ENCODE assay signal across 22 cellular contexts in the genomic region with DNA sequence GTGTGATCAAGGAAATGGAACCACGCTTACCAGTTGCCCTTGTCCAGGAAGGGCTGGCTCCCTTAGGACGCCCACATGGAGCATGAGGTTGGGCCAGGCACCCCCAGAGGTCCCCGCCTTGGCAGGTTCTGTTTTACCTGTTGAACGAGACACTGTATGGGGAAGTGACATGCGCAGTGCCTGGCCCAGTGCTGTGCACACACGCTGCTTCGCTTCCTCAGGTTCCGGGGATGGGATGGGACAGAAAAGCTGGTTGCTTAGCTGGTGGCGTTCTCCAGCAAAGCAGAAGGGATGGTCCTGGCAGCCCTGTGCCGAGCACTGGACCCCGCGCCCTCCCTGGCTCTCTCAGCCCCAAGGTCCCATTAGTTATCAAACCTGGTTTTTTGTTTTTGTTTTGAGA.
"Had no signal": no experiment of that assay in that cellular context is flagged by ENCODE, and none has a peak within 500 bp of the region (broad histone marks: within the 10 kb centered on the region; RNA-seq: fewer than 3 reads in every experiment).

No MANE protein-coding gene starts in this region.

- H3K4me3 ChIP-seq: ascending aorta, cardiac muscle cell, Peyer's patch had no signal

- H3K9me3 Mint-ChIP-seq: activated CD4-positive, alpha-beta memory T cell treated with anti-CD3 and anti-CD28 coated beads for 36 hours; activated CD4-positive, alpha-beta T cell treated with anti-CD3 and anti-CD28 coated beads, Interleukin-2, amount 10 ng/mL, durations not matched to agents 7 days and 5 days had no signal

- H3K27me3 Mint-ChIP-seq: activated CD4-positive, alpha-beta memory T cell treated with anti-CD3 and anti-CD28 coated beads for 36 hours; activated CD4-positive, alpha-beta T cell treated with anti-CD3 and anti-CD28 coated beads, Interleukin-2, amount 10 ng/mL, durations not matched to agents 7 days and 5 days; T-helper 17 cell had no signal

- ATAC-seq: T-helper 17 cell had no signal

- DNase-seq: activated CD4-positive, alpha-beta memory T cell treated with anti-CD3 and anti-CD28 coated beads for 36 hours; activated CD4-positive, alpha-beta T cell treated with anti-CD3 and anti-CD28 coated beads, Interleukin-2, amount 10 ng/mL, durations not matched to agents 7 days and 5 days; activated CD4-positive, CD25-positive, alpha-beta regulatory T cell; activated naive CD4-positive, alpha-beta T cell treated with anti-CD3 and anti-CD28 coated beads, Interleukin-2, amount 50 U/mL, for 16 hours; activated T-cell treated with anti-CD3 and anti-CD28 coated beads for 4 hours; amniotic stem cell; brain microvascular endothelial cell; cerebellar nuclear complex; Kasumi-1; KBM-7; NCI-H1105 treated with DMSO at 0.1 percent for 48 hours; NCI-H1436 treated with DMSO at 0.1 percent for 48 hours; NCI-H187; NCI-H2081; NCI-H446; Peyer's patch; SHP77 treated with DMSO at 0.1 percent for 48 hours; T-helper 17 cell had no signal

- H3K27me3 ChIP-seq: ascending aorta, brain microvascular endothelial cell, cardiac muscle cell, Peyer's patch had no signal

- H3K27ac ChIP-seq: ascending aorta, brain microvascular endothelial cell, cardiac muscle cell, Peyer's patch, RWPE1, VCaP had no signal

- H3K9me3 ChIP-seq: ascending aorta, Peyer's patch had no signal

- H3K27ac Mint-ChIP-seq: activated CD4-positive, alpha-beta memory T cell treated with anti-CD3 and anti-CD28 coated beads for 36 hours; activated CD4-positive, alpha-beta T cell treated with anti-CD3 and anti-CD28 coated beads, Interleukin-2, amount 10 ng/mL, durations not matched to agents 7 days and 5 days; T-helper 17 cell had no signal

- H3K4me1 ChIP-seq: ascending aorta, Peyer's patch had no signal

- H3K4me1 Mint-ChIP-seq: activated CD4-positive, alpha-beta T cell treated with anti-CD3 and anti-CD28 coated beads, Interleukin-2, amount 10 ng/mL, durations not matched to agents 7 days and 5 days had no signal

- H3K36me3 Mint-ChIP-seq: activated CD4-positive, alpha-beta memory T cell treated with anti-CD3 and anti-CD28 coated beads for 36 hours had no signal

- H3K4me3 Mint-ChIP-seq: activated CD4-positive, alpha-beta memory T cell treated with anti-CD3 and anti-CD28 coated beads for 36 hours; activated CD4-positive, alpha-beta T cell treated with anti-CD3 and anti-CD28 coated beads, Interleukin-2, amount 10 ng/mL, durations not matched to agents 7 days and 5 days; T-helper 17 cell had no signal
